8 cellular contexts compared by ENCODE assay signal in the genomic region with DNA sequence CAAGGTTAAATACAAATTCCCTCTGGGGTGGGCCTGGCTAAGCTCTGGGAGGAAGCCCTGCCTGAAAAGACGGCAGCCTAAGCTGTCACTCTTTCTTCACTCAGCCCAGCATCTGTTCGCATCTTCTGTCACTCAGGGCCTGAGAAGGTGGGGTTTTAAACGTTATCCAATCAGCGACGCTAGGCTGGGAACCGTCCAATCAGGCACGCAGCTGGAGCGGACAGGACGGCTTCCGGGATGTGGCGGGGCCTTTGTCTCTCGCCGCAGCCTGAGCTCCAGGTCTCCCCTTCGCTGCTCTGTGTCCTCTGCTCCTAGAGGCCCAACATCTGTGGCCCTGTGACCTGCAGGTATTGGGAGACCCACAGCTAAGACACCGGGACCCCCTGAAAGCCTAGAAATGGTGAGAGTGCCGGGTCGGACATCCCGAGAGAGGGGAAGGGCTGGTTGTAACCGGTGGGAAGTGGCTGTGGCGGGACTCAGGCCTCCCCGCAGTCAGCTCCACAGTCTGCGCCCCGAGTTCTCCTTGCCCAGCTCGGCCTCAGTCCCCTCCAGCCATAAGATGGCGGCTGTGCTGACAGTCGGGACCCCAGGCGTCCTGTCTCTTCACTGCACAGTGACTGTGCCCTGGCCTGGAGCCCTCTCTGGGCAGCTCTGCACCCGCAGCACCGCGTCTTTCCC. TPM values are rescaled to one million over a fixed set of nuclear protein-coding genes. Genes with fewer than 3 reads are reported as not detected.
A peak's percentile ranks its signal among the peaks of the same experiment; 100 is the strongest.
DNase-seq lines count a peak whose midpoint lies in the region; ATAC-seq and TF ChIP-seq lines count a peak whose summit lies in the region.

A gene (plus strand): TSS at position 254 of the 678 bp plus-strand sequence. CDS start 144 bp downstream, at position 398.

- peak; percentile 98 for ATAC-seq in GM21737 (IDR thresholded peaks at IDR 0.05; ENCODE audit: unreplicated experiment)
- peak; percentile 100 for ATAC-seq in activated T-cell treated with anti-CD3 and anti-CD28 coated beads, Interleukin-2, amount 50 U/mL, for 4 hours

- 0 to 1% methylated on average over 30 of the region's 30 CpGs for WGBS in esophagus, 2 donors

- peak within 1 kb of the TSS; percentile 98 for H3K4me3 Mint-ChIP-seq in activated T-cell treated with anti-CD3 and anti-CD28 coated beads, Interleukin-2, amount 50 U/mL, for 4 hours

- DNase-seq in DMS79 (lab: John Stamatoyannopoulos, UW), result peak; percentile 92
- DNase-seq in Peyer's patch, result peak; percentile 90 to 97 (median 92)
- DNase-seq in activated T-cell treated with anti-CD3 and anti-CD28 coated beads, Interleukin-2, amount 50 U/mL, for 4 hours, result peak; percentile 79
- DNase-seq in stimulated activated CD8-positive, alpha-beta memory T cell treated with anti-CD3 and anti-CD28 coated beads, Interleukin-4, amount 100 ng/mL, for 48 hours, result peak; percentile 88

- H3K9ac ChIP-seq in mucosa of stomach (ENCODE audit: low read length), result peak within 1 kb of the TSS; percentile 82

- peaks cover 34% of the 10 kb centered on the region for H3K4me1 Mint-ChIP-seq in activated T-cell treated with anti-CD3 and anti-CD28 coated beads, Interleukin-2, amount 50 U/mL, for 4 hours (ENCODE audit: low read depth)

- no peaks in the 10 kb centered on the region for H3K27me3 ChIP-seq in Peyer's patch
- H3K27me3 ChIP-seq in esophagus (ENCODE audit: control insufficient read depth in 1 of 2, insufficient read depth in 2 of 2, low read length in 2 of 2), result no peaks in the 10 kb centered on the region
- H3K27me3 ChIP-seq in mucosa of stomach (ENCODE audit: control insufficient read depth, insufficient read depth, low read length), result no peaks in the 10 kb centered on the region

- H3K4me1 ChIP-seq in Peyer's patch, result peaks cover 0 to 8% (median 0%) of the 10 kb centered on the region in 4 donors
- no peaks in the 10 kb centered on the region for H3K4me1 ChIP-seq in esophagus (ENCODE audit: control insufficient read depth in 2 of 2, insufficient read depth in 2 of 2, low read length in 1 of 2)
- H3K4me1 ChIP-seq in mucosa of stomach (ENCODE audit: control insufficient read depth, insufficient read depth, low read length), result peaks cover 9% of the 10 kb centered on the region

- peaks cover 39% of the 10 kb centered on the region for H3K9me3 ChIP-seq in KOPT-K1 (ENCODE audit: insufficient read depth, low read length, poor library complexity, severe bottlenecking)
- no peaks in the 10 kb centered on the region for H3K9me3 ChIP-seq in Peyer's patch
- no peaks in the 10 kb centered on the region for H3K9me3 ChIP-seq in esophagus (ENCODE audit: control insufficient read depth in 2 of 2, insufficient read depth in 1 of 2, low read depth in 1 of 2, low read length in 1 of 2)
- H3K9me3 ChIP-seq in mucosa of stomach (ENCODE audit: control insufficient read depth, low read length), result no peaks in the 10 kb centered on the region

- no peaks in the 10 kb centered on the region for H3K9me3 Mint-ChIP-seq in activated T-cell treated with anti-CD3 and anti-CD28 coated beads, Interleukin-2, amount 50 U/mL, for 4 hours

- TF ChIP-seq POLR2A in Peyer's patch (IDR thresholded peaks at IDR 0.05), result peak; percentile 60 to 62

- H3K27ac ChIP-seq in KOPT-K1 (ENCODE audit: low read depth, low read length, poor library complexity, severe bottlenecking) (peak within 1 kb of the TSS; percentile 86), Peyer's patch (peak within 1 kb of the TSS; percentile 64 to 80 (median 76)), esophagus (ENCODE audit: low read depth in 2 of 2, low read length in 1 of 2) (peak within 1 kb of the TSS; percentile 86 to 93)

- H3K4me3 ChIP-seq in Peyer's patch, result peak within 1 kb of the TSS; percentile 59 to 87 (median 68)
- H3K4me3 ChIP-seq in esophagus (ENCODE audit: low read depth in 1 of 2, low read length in 2 of 2), result peak within 1 kb of the TSS; percentile 92 to 96
- H3K4me3 ChIP-seq in mucosa of stomach (ENCODE audit: low read length), result peak within 1 kb of the TSS; percentile 66

- no peak for TF ChIP-seq CTCF in Peyer's patch (IDR thresholded peaks at IDR 0.05)

- H3K36me3 ChIP-seq in KOPT-K1 (ENCODE audit: insufficient read depth, low read length), result peaks cover 38% of the 10 kb centered on the region
- H3K36me3 ChIP-seq in Peyer's patch, result peaks cover 0 to 30% (median 0%) of the 10 kb centered on the region in 3 donors
- no peaks in the 10 kb centered on the region for H3K36me3 ChIP-seq in esophagus (ENCODE audit: control insufficient read depth in 2 of 2, insufficient read depth in 2 of 2, low read length in 1 of 2)
- no peaks in the 10 kb centered on the region for H3K36me3 ChIP-seq in mucosa of stomach (ENCODE audit: control insufficient read depth, insufficient read depth, low read length)

- H3K36me3 Mint-ChIP-seq in activated T-cell treated with anti-CD3 and anti-CD28 coated beads, Interleukin-2, amount 50 U/mL, for 4 hours (ENCODE audit: insufficient read depth), result peaks cover 20% of the 10 kb centered on the region

- no peaks in the 10 kb centered on the region for H3K27me3 Mint-ChIP-seq in activated T-cell treated with anti-CD3 and anti-CD28 coated beads, Interleukin-2, amount 50 U/mL, for 4 hours (ENCODE audit: low read depth)

RNA-seq across cellular contexts. Expression of the gene that starts here (rescaled TPM):
- 10 to 100 TPM; 11.8 to 54.5 (median 14.5) TPM for total RNA-seq in Peyer's patch
- 10 to 100 TPM in 1 of 3 donors, 1 to 10 TPM in 2; 9.0 to 10.4 (median 9.8) TPM for total RNA-seq in activated T-cell treated with anti-CD3 and anti-CD28 coated beads, Interleukin-2, amount 50 U/mL, for 4 hours
- polyA plus RNA-seq in esophagus, result 10 to 100 TPM; 16.8 to 68.4 TPM

Comparison
In these comparisons a context has a peak if more than half of its experiments do, and no peak if none do; other contexts are left out.
1. Peak in every context shown above with its lines: DNase-seq, ATAC-seq, H3K4me3 ChIP-seq and H3K27ac ChIP-seq.